ENCODE assay signal across 8 cellular contexts in genomic region chr21:45643021-45643980, GRCh38. TPM values are rescaled to one million over a fixed set of nuclear protein-coding genes. Genes with fewer than 3 reads are reported as not detected.
A peak's percentile ranks its signal among the peaks of the same experiment; 100 is the strongest.
DNase-seq lines count a peak whose midpoint lies in the region; TF ChIP-seq lines count a peak whose summit lies in the region.

Gene PCBP3, plus strand, starts transcription at chr21:45643725. Its CDS starts 206,361 bp downstream, at chr21:45850086.

- peak; percentile 100 for DNase-seq in HEK293T (ENCODE audit: extremely low spot score)
- peak; percentile 95 to 100 (median 98) for DNase-seq in NCI-H1417 (lab: John Stamatoyannopoulos, UW)
- DNase-seq in T-helper 22 cell (ENCODE audit: low read depth) = peak; percentile 89
- DNase-seq in anterior cingulate cortex (lab: John Stamatoyannopoulos, UW) = peak; percentile 35 to 100 (median 96)
- peak; percentile 72 for DNase-seq in hepatic stellate cell (ENCODE audit: low spot score)
- peak; percentile 40 for DNase-seq in renal cortical epithelial cell (ENCODE audit: low read depth)
- peak; percentile 91 to 95 for DNase-seq in vagina (ENCODE audit: extremely low spot score in 2 of 2)

- POLR2A ChIA-PET in HEK293T (lab: Yijun Ruan, JAX) = no interaction called here

- intact Hi-C loops in vagina (cut with DNase I) = no loop called here

- peak within 1 kb of the TSS; percentile 61; the same call in 1 of the 2 replicates for H3K9ac ChIP-seq in ES-I3 (ENCODE audit: low read depth, low read length)

- peak within 1 kb of the TSS; percentile 56 for H3K27ac ChIP-seq in vagina

- H3K4me3 ChIP-seq in vagina = peak within 1 kb of the TSS; percentile 38 to 69

- H3K36me3 ChIP-seq in ES-I3 (ENCODE audit: insufficient read depth, low read length) (no peaks in the 10 kb centered on the region), vagina (no peaks in the 10 kb centered on the region)

- CTCF ChIA-PET in HEK293T (lab: Yijun Ruan, JAX) = no interaction called here

- H3K9me3 ChIP-seq in ES-I3 (ENCODE audit: control insufficient read depth, insufficient read depth, low read length) = no peaks in the 10 kb centered on the region; the same call in 1 of the 2 replicates
- H3K9me3 ChIP-seq in vagina = no peaks in the 10 kb centered on the region

- no peaks in the 10 kb centered on the region for H3K27me3 ChIP-seq in vagina

- peak in 1 of 2 donors; percentile 27 for TF ChIP-seq POLR2A in vagina (IDR thresholded peaks at IDR 0.05)

- TF ChIP-seq CTCF in vagina (IDR thresholded peaks at IDR 0.05) = no peak

- H3K4me1 ChIP-seq in ES-I3 (ENCODE audit: insufficient read depth, low read length) (peaks cover 14% of the 10 kb centered on the region; the same call in 1 of the 2 replicates), vagina (peaks cover 8% of the 10 kb centered on the region)

TF ChIP-seq in HEK293T, 16 proteins besides CTCF, POLR2A, EP300 and RAD21:
- TF ChIP-seq FOXM1 (IDR thresholded peaks at IDR 0.05; ENCODE audit: borderline replicate concordance) = no peak
- no peak for TF ChIP-seq SP1 (IDR thresholded peaks at IDR 0.05)
- TF ChIP-seq L3MBTL2 (conservative IDR thresholded peaks at IDR 0.05) = no peak
- TF ChIP-seq, protein P1, sequence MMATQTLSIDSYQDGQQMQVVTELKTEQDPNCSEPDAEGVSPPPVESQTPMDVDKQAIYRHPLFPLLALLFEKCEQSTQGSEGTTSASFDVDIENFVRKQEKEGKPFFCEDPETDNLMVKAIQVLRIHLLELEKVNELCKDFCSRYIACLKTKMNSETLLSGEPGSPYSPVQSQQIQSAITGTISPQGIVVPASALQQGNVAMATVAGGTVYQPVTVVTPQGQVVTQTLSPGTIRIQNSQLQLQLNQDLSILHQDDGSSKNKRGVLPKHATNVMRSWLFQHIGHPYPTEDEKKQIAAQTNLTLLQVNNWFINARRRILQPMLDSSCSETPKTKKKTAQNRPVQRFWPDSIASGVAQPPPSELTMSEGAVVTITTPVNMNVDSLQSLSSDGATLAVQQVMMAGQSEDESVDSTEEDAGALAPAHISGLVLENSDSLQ (IDR thresholded peaks at IDR 0.05) = no peak
- no peak for TF ChIP-seq FOXK2 (IDR thresholded peaks at IDR 0.05)
- TF ChIP-seq SUZ12 (IDR thresholded peaks at IDR 0.05) = no peak
- no peak for TF ChIP-seq ARNT (IDR thresholded peaks at IDR 0.05)
- no peak for TF ChIP-seq LEF1 (IDR thresholded peaks at IDR 0.05; ENCODE audit: borderline replicate concordance)
- TF ChIP-seq NFRKB (IDR thresholded peaks at IDR 0.05) = no peak
- TF ChIP-seq BHLHE40 (IDR thresholded peaks at IDR 0.05; ENCODE audit: borderline replicate concordance) = no peak
- TF ChIP-seq CTBP1 (IDR thresholded peaks at IDR 0.05; ENCODE audit: borderline replicate concordance) = no peak
- no peak for TF ChIP-seq ZNF384 (IDR thresholded peaks at IDR 0.05)
- TF ChIP-seq HDGF (IDR thresholded peaks at IDR 0.05; ENCODE audit: borderline replicate concordance) = no peak
- no peak for TF ChIP-seq FOXA1 (IDR thresholded peaks at IDR 0.05)
TF ChIP-seq in HEK293T: peak in this region for 0.

RNA-seq across cellular contexts. Expression of gene PCBP3, which starts in this region (rescaled TPM):
- 0.15 TPM in 1 of 2 replicates, not detected in the other for total RNA-seq in renal cortical epithelial cell
- 4.9 TPM for total RNA-seq in vagina

Comparison
In these comparisons a context has a peak if more than half of its experiments do, and no peak if none do; other contexts are left out.
1. Peak in every context shown above with its lines: DNase-seq, H3K4me3 ChIP-seq and H3K27ac ChIP-seq.
2. Peak in DNase-seq in renal cortical epithelial cell; RNA of the gene not detected or under 1 TPM.
3. DNase-seq: peak in every context shown above with its lines; median percentile 100 in HEK293T; 98 in NCI-H1417; 96 in anterior cingulate cortex; 93 in vagina; 89 in T-helper 22 cell; 72 in hepatic stellate cell; 40 in renal cortical epithelial cell.